ENCODE assay signal across 8 cellular contexts in genomic region chr11:46889689-46890475, GRCh38. TPM values are rescaled to one million over a fixed set of nuclear protein-coding genes. Genes with fewer than 3 reads are reported as not detected.
DNase-seq lines count a peak whose midpoint lies in the region; ATAC-seq and TF ChIP-seq lines count a peak whose summit lies in the region.

No MANE protein-coding gene starts in this region.

- no peaks in the 10 kb centered on the region for H3F3A ChIP-seq in DOHH2 (ENCODE audit: control insufficient read depth, insufficient read depth)

- no peak overlapping the region for H3K27ac ChIP-seq in DOHH2 (ENCODE audit: low read depth, low read length)

- POLR2A ChIA-PET in activated CD4-positive, alpha-beta memory T cell treated with anti-CD3 and anti-CD28 coated beads, Interleukin-2, amount 10 ng/mL, durations not matched to agents 7 days and 5 days (lab: Charles Lee), result no interaction called here

- H3K9me3 Mint-ChIP-seq in activated CD4-positive, alpha-beta memory T cell treated with anti-CD3 and anti-CD28 coated beads, Interleukin-2, amount 10 ng/mL, durations not matched to agents 7 days and 5 days, result no peaks in the 10 kb centered on the region
- no peaks in the 10 kb centered on the region for H3K9me3 Mint-ChIP-seq in effector memory CD8-positive, alpha-beta T cell

- H3K27ac Mint-ChIP-seq in activated CD4-positive, alpha-beta memory T cell treated with anti-CD3 and anti-CD28 coated beads, Interleukin-2, amount 10 ng/mL, durations not matched to agents 7 days and 5 days, result no peak overlapping the region
- no peak overlapping the region for H3K27ac Mint-ChIP-seq in effector memory CD8-positive, alpha-beta T cell

- no peaks in the 10 kb centered on the region for H4K20me1 ChIP-seq in DOHH2 (ENCODE audit: control insufficient read depth, insufficient read depth, low read depth, low read length)

- peak; percentile 79 for TF ChIP-seq CTCF in DOHH2 (IDR thresholded peaks at IDR 0.05; ENCODE audit: low read depth, low read length, poor library complexity, severe bottlenecking)

- no peaks in the 10 kb centered on the region for H3K36me3 Mint-ChIP-seq in activated CD4-positive, alpha-beta memory T cell treated with anti-CD3 and anti-CD28 coated beads, Interleukin-2, amount 10 ng/mL, durations not matched to agents 7 days and 5 days (ENCODE audit: low read depth)
- peaks cover 3% of the 10 kb centered on the region for H3K36me3 Mint-ChIP-seq in effector memory CD8-positive, alpha-beta T cell (ENCODE audit: insufficient read depth)

- CTCF ChIA-PET in activated CD4-positive, alpha-beta memory T cell treated with anti-CD3 and anti-CD28 coated beads, Interleukin-2, amount 10 ng/mL, durations not matched to agents 7 days and 5 days (lab: Charles Lee), result interaction anchor here (1.0 to 1.6 kb wide), 2 partner anchors 140 to 263 kb away, joined by 3 to 11 read pairs; no protein-coding TSS in a partner anchor

- no peaks in the 10 kb centered on the region for H3K9me2 ChIP-seq in DOHH2 (replicated peaks; ENCODE audit: control insufficient read depth, low read length)

- no peaks in the 10 kb centered on the region for H3K4me1 ChIP-seq in DOHH2 (ENCODE audit: control insufficient read depth, low read length)

- H3K9me3 ChIP-seq in DOHH2 (ENCODE audit: control insufficient read depth, insufficient read depth, low read length), result no peaks in the 10 kb centered on the region

- H3K4me2 ChIP-seq in DOHH2 (ENCODE audit: low read length), result no peak overlapping the region

- no peaks in the 10 kb centered on the region for H3K79me2 ChIP-seq in DOHH2 (ENCODE audit: control insufficient read depth, low read length)

- H3K27me3 Mint-ChIP-seq in activated CD4-positive, alpha-beta memory T cell treated with anti-CD3 and anti-CD28 coated beads, Interleukin-2, amount 10 ng/mL, durations not matched to agents 7 days and 5 days, result peaks cover 4% of the 10 kb centered on the region
- H3K27me3 Mint-ChIP-seq in effector memory CD8-positive, alpha-beta T cell, result peaks cover 12 to 32% of the 10 kb centered on the region in 2 donors

- peaks cover 13% of the 10 kb centered on the region; the same call in 1 of the 2 replicates for H3K36me3 ChIP-seq in DOHH2 (ENCODE audit: control insufficient read depth, low read length)

- H3K4me1 Mint-ChIP-seq in activated CD4-positive, alpha-beta memory T cell treated with anti-CD3 and anti-CD28 coated beads, Interleukin-2, amount 10 ng/mL, durations not matched to agents 7 days and 5 days, result no peaks in the 10 kb centered on the region
- no peaks in the 10 kb centered on the region for H3K4me1 Mint-ChIP-seq in effector memory CD8-positive, alpha-beta T cell (ENCODE audit: low read depth in 2 of 2)

- H3K4me3 Mint-ChIP-seq in activated CD4-positive, alpha-beta memory T cell treated with anti-CD3 and anti-CD28 coated beads, Interleukin-2, amount 10 ng/mL, durations not matched to agents 7 days and 5 days, result no peak overlapping the region
- H3K4me3 Mint-ChIP-seq in effector memory CD8-positive, alpha-beta T cell, result no peak overlapping the region

- H3K27me3 ChIP-seq in DOHH2 (ENCODE audit: control insufficient read depth, low read length), result no peaks in the 10 kb centered on the region

- DNase-seq in HK-2 (ENCODE audit: unreplicated experiment) (peak; percentile 56), NCI-H82 treated with DMSO at 0.1 percent for 48 hours (lab: John Stamatoyannopoulos, UW; ENCODE audit: unreplicated experiment) (peak; percentile 26), midbrain (lab: John Stamatoyannopoulos, UW) (peak; percentile 88)
- peak; percentile 72 for DNase-seq in activated CD4-positive, alpha-beta memory T cell treated with anti-CD3 and anti-CD28 coated beads, Interleukin-2, amount 10 ng/mL, durations not matched to agents 7 days and 5 days
- peak; percentile 73 to 80 (median 74) for DNase-seq in effector memory CD8-positive, alpha-beta T cell
- peak; percentile 54 to 61 for DNase-seq in stimulated activated CD8-positive, alpha-beta memory T cell treated with anti-CD3 and anti-CD28 coated beads, Interleukin-4, amount 100 ng/mL, for 1 hour (ENCODE audit: low read depth in 2 of 2, low spot score in 1 of 2)

- no peak overlapping the region for H3K4me3 ChIP-seq in DOHH2 (ENCODE audit: low read length)

- peak; percentile 92 for ATAC-seq in effector memory CD8-positive, alpha-beta T cell (replicated peaks)
- no peak for ATAC-seq in HG03460 (IDR thresholded peaks at IDR 0.05; ENCODE audit: unreplicated experiment)

RNA-seq across cellular contexts. Expression of gene LRP4, which starts 28.5 kb away (rescaled TPM):
- total RNA-seq in activated CD4-positive, alpha-beta memory T cell treated with anti-CD3 and anti-CD28 coated beads, Interleukin-2, amount 10 ng/mL, durations not matched to agents 7 days and 5 days, result under 1 TPM in 1 of 2 experiments, not detected in 1; 0.05 TPM

RNA-seq across cellular contexts. Expression of gene CKAP5, which starts 43.8 kb away (rescaled TPM):
- 100 to 1,000 TPM; 157 to 160 TPM for total RNA-seq in activated CD4-positive, alpha-beta memory T cell treated with anti-CD3 and anti-CD28 coated beads, Interleukin-2, amount 10 ng/mL, durations not matched to agents 7 days and 5 days

RNA-seq across cellular contexts. Expression of gene CSTPP1, which starts 46.7 kb away (rescaled TPM):
- 10 to 100 TPM; 16.7 to 20.4 TPM for total RNA-seq in activated CD4-positive, alpha-beta memory T cell treated with anti-CD3 and anti-CD28 coated beads, Interleukin-2, amount 10 ng/mL, durations not matched to agents 7 days and 5 days

Comparison
In these comparisons a context has a peak if more than half of its experiments do, and no peak if none do; other contexts are left out.
1. DNase-seq: peak in every context shown above with its lines; median percentile 88 in midbrain; 74 in effector memory CD8-positive, alpha-beta T cell; 72 in activated CD4-positive, alpha-beta memory T cell treated with anti-CD3 and anti-CD28 coated beads, Interleukin-2, amount 10 ng/mL, durations not matched to agents 7 days and 5 days; 58 in stimulated activated CD8-positive, alpha-beta memory T cell treated with anti-CD3 and anti-CD28 coated beads, Interleukin-4, amount 100 ng/mL, for 1 hour; 56 in HK-2; 26 in NCI-H82 treated with DMSO at 0.1 percent for 48 hours.